In the genomic region with DNA sequence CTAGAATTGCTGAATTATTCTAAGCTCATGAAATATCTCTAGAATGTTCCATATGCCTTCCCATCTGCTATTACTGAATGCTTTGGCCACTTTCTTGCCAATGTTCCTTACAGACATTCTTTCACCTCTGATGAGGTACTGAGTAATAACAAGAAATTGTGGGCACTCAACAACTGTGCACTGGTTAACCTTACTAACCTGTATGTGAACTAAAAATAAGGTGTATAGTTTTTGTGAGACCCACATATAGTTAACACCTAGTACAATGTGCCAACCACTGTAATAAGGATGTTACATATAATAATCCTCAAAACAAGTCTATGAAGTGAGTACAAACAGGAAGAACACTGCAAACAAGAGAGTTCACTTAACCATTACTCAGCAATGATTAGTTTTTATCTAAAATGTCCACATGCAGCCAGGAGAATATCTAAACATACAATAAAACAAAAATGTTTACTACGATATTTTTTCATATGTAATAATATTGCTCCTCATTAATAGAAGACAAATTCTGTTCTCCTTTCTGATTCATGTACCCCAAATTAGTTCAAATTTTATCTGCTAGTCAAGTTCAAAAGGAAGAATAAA, we compare ENCODE assay signal across 16 cellular contexts. TPM values are rescaled to one million over a fixed set of nuclear protein-coding genes. Genes with fewer than 3 reads are reported as not detected.
DNase-seq lines count a peak whose midpoint lies in the region; ATAC-seq and TF ChIP-seq lines count a peak whose summit lies in the region.
"Had no signal": no experiment of that assay in that cellular context is flagged by ENCODE, and none has a peak within 500 bp of the region (broad histone marks: within the 10 kb centered on the region; RNA-seq: fewer than 3 reads in every experiment).

No MANE protein-coding gene starts in this region.

- H3K4me1 ChIP-seq in lower lobe of right lung, result peaks cover 32% of the 10 kb centered on the region
- peaks cover 0 to 20% (median 4%) of the 10 kb centered on the region in 4 donors for H3K4me1 ChIP-seq in Peyer's patch

- no peaks in the 10 kb centered on the region for H3K27me3 Mint-ChIP-seq in activated T-cell treated with anti-CD3 and anti-CD28 coated beads, Interleukin-2, amount 50 U/mL, for 72 hours (ENCODE audit: low read depth)
- H3K27me3 Mint-ChIP-seq in activated naive CD8-positive, alpha-beta T cell treated with anti-CD3 and anti-CD28 coated beads, Interleukin-2, amount 10 ng/mL, durations not matched to agents 7 days and 5 days, result no peaks in the 10 kb centered on the region
- no peaks in the 10 kb centered on the region for H3K27me3 Mint-ChIP-seq in stimulated activated naive CD8-positive, alpha-beta T cell treated with anti-CD3 and anti-CD28 coated beads, Interleukin-15, amount 100 ng/mL, for 72 hours
- H3K27me3 Mint-ChIP-seq: IgD-negative memory B cell had no signal

- POLR2A ChIA-PET in activated naive CD8-positive, alpha-beta T cell treated with anti-CD3 and anti-CD28 coated beads, Interleukin-2, amount 10 ng/mL, durations not matched to agents 7 days and 5 days (lab: Charles Lee), result interaction anchor here (6.5 kb wide), 1 partner anchor 40 kb away, joined by 125 read pairs; no protein-coding TSS in a partner anchor

- no peak for TF ChIP-seq POLR2A in Peyer's patch (IDR thresholded peaks at IDR 0.05)

- H3K27ac Mint-ChIP-seq in activated T-cell treated with anti-CD3 and anti-CD28 coated beads, Interleukin-2, amount 50 U/mL, for 72 hours, result peak overlapping the region; percentile 82
- H3K27ac Mint-ChIP-seq in activated naive CD8-positive, alpha-beta T cell treated with anti-CD3 and anti-CD28 coated beads, Interleukin-2, amount 10 ng/mL, durations not matched to agents 7 days and 5 days, result peak overlapping the region; percentile 80
- H3K27ac Mint-ChIP-seq in stimulated activated naive CD8-positive, alpha-beta T cell treated with anti-CD3 and anti-CD28 coated beads, Interleukin-15, amount 100 ng/mL, for 72 hours, result peak overlapping the region; percentile 68 to 74

- TF ChIP-seq CTCF in lower lobe of right lung (IDR thresholded peaks at IDR 0.05) (no peak), Peyer's patch (IDR thresholded peaks at IDR 0.05) (no peak)

- H3K4me3 ChIP-seq in lower lobe of right lung (no peak overlapping the region), Peyer's patch (no peak overlapping the region)
- H3K4me3 ChIP-seq: left ventricle myocardium inferior, SK-N-MC had no signal

- peaks cover 73% of the 10 kb centered on the region for H3K4me1 Mint-ChIP-seq in activated T-cell treated with anti-CD3 and anti-CD28 coated beads, Interleukin-2, amount 50 U/mL, for 72 hours (ENCODE audit: low read depth)
- peaks cover 49% of the 10 kb centered on the region for H3K4me1 Mint-ChIP-seq in activated naive CD8-positive, alpha-beta T cell treated with anti-CD3 and anti-CD28 coated beads, Interleukin-2, amount 10 ng/mL, durations not matched to agents 7 days and 5 days
- H3K4me1 Mint-ChIP-seq in stimulated activated naive CD8-positive, alpha-beta T cell treated with anti-CD3 and anti-CD28 coated beads, Interleukin-15, amount 100 ng/mL, for 72 hours, result peaks cover 74% of the 10 kb centered on the region

- H3K9me3 Mint-ChIP-seq in activated T-cell treated with anti-CD3 and anti-CD28 coated beads, Interleukin-2, amount 50 U/mL, for 72 hours, result no peaks in the 10 kb centered on the region
- no peaks in the 10 kb centered on the region for H3K9me3 Mint-ChIP-seq in activated naive CD8-positive, alpha-beta T cell treated with anti-CD3 and anti-CD28 coated beads, Interleukin-2, amount 10 ng/mL, durations not matched to agents 7 days and 5 days
- no peaks in the 10 kb centered on the region for H3K9me3 Mint-ChIP-seq in stimulated activated naive CD8-positive, alpha-beta T cell treated with anti-CD3 and anti-CD28 coated beads, Interleukin-15, amount 100 ng/mL, for 72 hours
- H3K9me3 Mint-ChIP-seq: IgD-negative memory B cell had no signal

- H3K27ac ChIP-seq in lower lobe of right lung, result no peak overlapping the region
- H3K27ac ChIP-seq in Peyer's patch, result no peak overlapping the region
- H3K27ac ChIP-seq: left ventricle myocardium inferior, neutrophil, SK-N-MC had no signal

- H3K36me3 Mint-ChIP-seq in activated T-cell treated with anti-CD3 and anti-CD28 coated beads, Interleukin-2, amount 50 U/mL, for 72 hours (ENCODE audit: insufficient read depth in 2 of 2), result peaks cover 21% of the 10 kb centered on the region in 2 donors
- H3K36me3 Mint-ChIP-seq in activated naive CD8-positive, alpha-beta T cell treated with anti-CD3 and anti-CD28 coated beads, Interleukin-2, amount 10 ng/mL, durations not matched to agents 7 days and 5 days, result peaks cover 23% of the 10 kb centered on the region
- H3K36me3 Mint-ChIP-seq: IgD-negative memory B cell had no signal

- no peaks in the 10 kb centered on the region for H3K36me3 ChIP-seq in lower lobe of right lung
- no peaks in the 10 kb centered on the region for H3K36me3 ChIP-seq in Peyer's patch
- H3K36me3 ChIP-seq: left ventricle myocardium inferior, neutrophil had no signal

- peak overlapping the region; percentile 98 to 100 for H3K4me3 Mint-ChIP-seq in activated T-cell treated with anti-CD3 and anti-CD28 coated beads, Interleukin-2, amount 50 U/mL, for 72 hours
- peak overlapping the region; percentile 96 for H3K4me3 Mint-ChIP-seq in activated naive CD8-positive, alpha-beta T cell treated with anti-CD3 and anti-CD28 coated beads, Interleukin-2, amount 10 ng/mL, durations not matched to agents 7 days and 5 days
- H3K4me3 Mint-ChIP-seq in stimulated activated naive CD8-positive, alpha-beta T cell treated with anti-CD3 and anti-CD28 coated beads, Interleukin-15, amount 100 ng/mL, for 72 hours, result peak overlapping the region; percentile 73 to 99

- no peaks in the 10 kb centered on the region for H3K9me3 ChIP-seq in lower lobe of right lung
- no peaks in the 10 kb centered on the region for H3K9me3 ChIP-seq in Peyer's patch
- H3K9me3 ChIP-seq: neutrophil had no signal

- ATAC-seq in activated T-cell treated with anti-CD3 and anti-CD28 coated beads, Interleukin-2, amount 50 U/mL, for 72 hours (replicated peaks in 1 of 2), result peak; percentile 9 to 14
- ATAC-seq in HG03442 (IDR thresholded peaks at IDR 0.05; ENCODE audit: unreplicated experiment) (peak; percentile 18), lower lobe of right lung (no peak)
- ATAC-seq in activated naive CD8-positive, alpha-beta T cell treated with anti-CD3 and anti-CD28 coated beads, Interleukin-2, amount 10 ng/mL, durations not matched to agents 7 days and 5 days (ENCODE audit: low read depth), result no peak
- peak; percentile 62 for ATAC-seq in stimulated activated naive CD8-positive, alpha-beta T cell treated with anti-CD3 and anti-CD28 coated beads, Interleukin-15, amount 100 ng/mL, for 72 hours

- H3K27me3 ChIP-seq in lower lobe of right lung (ENCODE audit: low read depth) (no peaks in the 10 kb centered on the region), Peyer's patch (no peaks in the 10 kb centered on the region)

- intact Hi-C loops in lower lobe of right lung (cut with DNase I), result no loop called here

- no peak for DNase-seq in activated T-cell treated with anti-CD3 and anti-CD28 coated beads, Interleukin-2, amount 50 U/mL, for 72 hours
- DNase-seq in activated T-cell treated with anti-CD3 and anti-CD28 coated beads, Interleukin-2, amount 50 U/mL, for 1 hour, result no peak
- DNase-seq in activated naive CD8-positive, alpha-beta T cell treated with anti-CD3 and anti-CD28 coated beads, Interleukin-2, amount 10 ng/mL, durations not matched to agents 7 days and 5 days, result no peak
- peak; percentile 36 to 46 for DNase-seq in stimulated activated naive CD8-positive, alpha-beta T cell treated with anti-CD3 and anti-CD28 coated beads, Interleukin-15, amount 100 ng/mL, for 72 hours
- DNase-seq in lower lobe of right lung (no peak), Peyer's patch (no peak)
- DNase-seq in stimulated activated CD4-positive, alpha-beta T cell treated with anti-CD3 and anti-CD28 coated beads, Interleukin-1b, Interleukin-23, amount 100 ng/mL, for 48 hours, result no peak
- DNase-seq: effector CD8-positive, alpha-beta T cell; glutamatergic neuron; left ventricle myocardium inferior; NCI-H187 treated with DMSO at 0.1 percent for 48 hours; NK-92 treated with Interleukin-12 subunit alpha and Interleukin-12 subunit beta, amount 100 ng/mL, for 24 hours had no signal

RNA-seq across cellular contexts. Expression of a gene that starts 4.4 kb away (rescaled TPM):
- 10 to 100 TPM; 53.6 to 73.5 TPM for total RNA-seq in activated T-cell treated with anti-CD3 and anti-CD28 coated beads, Interleukin-2, amount 50 U/mL, for 72 hours
- 10 to 100 TPM; 63.1 to 65.1 TPM for total RNA-seq in activated naive CD8-positive, alpha-beta T cell treated with anti-CD3 and anti-CD28 coated beads, Interleukin-2, amount 10 ng/mL, durations not matched to agents 7 days and 5 days
- total RNA-seq in lower lobe of right lung (32.6 TPM), Peyer's patch (10 to 100 TPM in 3 of 4 donors, 1 to 10 TPM in 1; 5.3 to 42.1 (median 12.6) TPM)

Comparison
In these comparisons a context has a peak if more than half of its experiments do, and no peak if none do; other contexts are left out.
1. ATAC-seq: peak in activated T-cell treated with anti-CD3 and anti-CD28 coated beads, Interleukin-2, amount 50 U/mL, for 72 hours (2 of 2), HG03442 (single experiment) and stimulated activated naive CD8-positive, alpha-beta T cell treated with anti-CD3 and anti-CD28 coated beads, Interleukin-15, amount 100 ng/mL, for 72 hours (single experiment); none in activated naive CD8-positive, alpha-beta T cell treated with anti-CD3 and anti-CD28 coated beads, Interleukin-2, amount 10 ng/mL, durations not matched to agents 7 days and 5 days (single experiment) and lower lobe of right lung (0 of 2).
2. DNase-seq: peak in stimulated activated naive CD8-positive, alpha-beta T cell treated with anti-CD3 and anti-CD28 coated beads, Interleukin-15, amount 100 ng/mL, for 72 hours (2 of 2); none in activated T-cell treated with anti-CD3 and anti-CD28 coated beads, Interleukin-2, amount 50 U/mL, for 72 hours (0 of 2), activated T-cell treated with anti-CD3 and anti-CD28 coated beads, Interleukin-2, amount 50 U/mL, for 1 hour (single experiment), activated naive CD8-positive, alpha-beta T cell treated with anti-CD3 and anti-CD28 coated beads, Interleukin-2, amount 10 ng/mL, durations not matched to agents 7 days and 5 days (single experiment), lower lobe of right lung (single experiment), stimulated activated CD4-positive, alpha-beta T cell treated with anti-CD3 and anti-CD28 coated beads, Interleukin-1b, Interleukin-23, amount 100 ng/mL, for 48 hours (single experiment) and Peyer's patch (0 of 3).
3. Peak in every context shown above with its lines, with median percentiles within 50 percentile points of each other: H3K27ac Mint-ChIP-seq and H3K4me3 Mint-ChIP-seq.